1 cellular context compared by ENCODE assay signal in genomic region chr4:182174979-182175378, GRCh38.
TF ChIP-seq lines count a peak whose summit lies in the region.

No MANE protein-coding gene starts in this region.

TF ChIP-seq in A549, 52 proteins besides CTCF, POLR2A, EP300 and RAD21 (continued from another document):
- TF ChIP-seq HES2 (IDR thresholded peaks at IDR 0.05): no peak
- no peak for TF ChIP-seq EHF (CRISPR knock-in tag; IDR thresholded peaks at IDR 0.05)
- no peak for TF ChIP-seq HOXB13 (CRISPR knock-in tag; IDR thresholded peaks at IDR 0.05; ENCODE audit: low read depth)
- TF ChIP-seq SREBF2 (IDR thresholded peaks at IDR 0.05): no peak
- TF ChIP-seq NPAS2 (CRISPR knock-in tag; IDR thresholded peaks at IDR 0.05; ENCODE audit: borderline replicate concordance): no peak
- no peak for TF ChIP-seq MAZ (IDR thresholded peaks at IDR 0.05; ENCODE audit: borderline replicate concordance, low read depth, low read length)
- TF ChIP-seq TFCP2L1 (CRISPR knock-in tag; IDR thresholded peaks at IDR 0.05): no peak
